In the genomic region with DNA sequence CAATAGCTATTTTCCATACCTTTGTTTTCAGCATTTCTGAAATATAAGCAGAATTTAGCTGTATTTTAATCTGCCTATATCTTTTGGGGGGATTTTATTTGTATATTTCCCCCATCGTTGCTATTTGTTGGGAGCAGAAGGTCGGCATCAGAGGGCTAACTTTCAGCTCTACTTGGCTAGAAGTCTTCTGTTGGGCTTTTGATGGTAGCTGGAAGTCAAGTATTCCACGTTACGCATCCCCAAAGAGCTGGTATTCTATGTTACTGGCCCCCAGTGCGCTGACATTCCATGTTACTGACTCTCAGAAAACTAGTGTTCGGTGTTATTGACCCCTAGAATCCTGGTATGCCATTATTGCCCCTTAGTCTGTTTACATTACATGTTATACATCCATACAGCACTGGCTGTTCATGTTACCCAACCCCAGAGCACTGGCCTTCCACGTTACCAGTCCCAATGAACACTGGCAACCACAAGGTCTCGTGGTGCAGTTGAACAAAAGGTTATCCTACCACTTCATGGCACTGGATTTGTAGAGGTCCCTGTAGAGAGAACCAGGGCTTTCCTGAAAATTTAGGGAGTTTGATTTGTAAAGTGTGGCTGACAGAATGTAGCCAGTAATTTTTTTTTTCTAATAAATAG, we compare ENCODE assay signal across 19 cellular contexts.
"Had no signal": no experiment of that assay in that cellular context is flagged by ENCODE, and none has a peak within 500 bp of the region (broad histone marks: within the 10 kb centered on the region; RNA-seq: fewer than 3 reads in every experiment).

No MANE protein-coding gene starts in this region.

- H3K4me2 ChIP-seq: hepatocyte had no signal

- H3K27me3 ChIP-seq: dorsolateral prefrontal cortex, hepatocyte, right lobe of liver, stomach, testis, tibial artery had no signal

- H3K9me3 ChIP-seq: mucosa of descending colon, prostate gland, right lobe of liver, stomach, testis, tibial artery had no signal

- H3K4me1 ChIP-seq: heart left ventricle, prostate gland, right lobe of liver, stomach, testis, tibial artery had no signal

- H3K79me2 ChIP-seq: hepatocyte had no signal

- H3K27ac ChIP-seq: dorsolateral prefrontal cortex, epithelial cell of prostate, heart left ventricle, hepatocyte, prostate gland, right lobe of liver, tibial artery had no signal

- H2AFZ ChIP-seq: hepatocyte had no signal

- DNase-seq: dorsolateral prefrontal cortex; effector CD4-positive, alpha-beta T cell; heart left ventricle; kidney; mesenchymal stem cell; mucosa of descending colon; naive thymus-derived CD4-positive, alpha-beta T cell; nucleus accumbens; right lobe of liver; stimulated activated CD4-positive, alpha-beta T cell treated with anti-CD3 and anti-CD28 coated beads, Interleukin-2, amount 100 ng/mL, for 24 hours; stimulated activated CD4-positive, alpha-beta T cell treated with anti-CD3 and anti-CD28 coated beads, Interleukin-4, amount 100 ng/mL, for 24 hours; stimulated activated naive CD4-positive, alpha-beta T cell treated with Interleukin-2 at 50 U/mL for 16 hours; stomach; testis; tibial artery had no signal

- H3K36me3 ChIP-seq: heart left ventricle, prostate gland, right lobe of liver, stomach, tibial artery had no signal

- H3K4me3 ChIP-seq: dorsolateral prefrontal cortex, heart left ventricle, hepatocyte, lung, mucosa of descending colon, prostate gland, right lobe of liver, stomach, testis, tibial artery had no signal
